ENCODE assay signal across 8 cellular contexts in the genomic region with DNA sequence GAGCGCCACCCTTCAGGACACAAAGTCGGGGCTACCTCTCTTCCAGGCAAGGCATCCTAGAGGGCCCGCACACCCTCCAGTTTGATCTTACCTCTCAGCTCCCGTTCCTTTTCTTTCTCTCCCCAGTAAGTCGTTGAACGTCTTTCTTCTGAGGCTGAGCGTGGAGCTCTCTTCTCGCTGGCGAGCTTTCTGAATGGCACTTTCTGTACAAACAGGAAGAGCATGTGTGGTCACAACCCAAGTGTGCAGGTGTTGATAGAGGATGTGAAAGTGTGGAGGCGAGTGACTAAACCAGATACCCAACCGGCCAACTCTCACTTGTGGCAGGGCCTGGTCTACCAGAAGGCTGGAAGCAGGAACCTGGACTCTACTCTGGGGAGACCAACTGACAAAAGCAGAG. TPM values are rescaled to one million over a fixed set of nuclear protein-coding genes. Genes with fewer than 3 reads are reported as not detected.
DNase-seq lines count a peak whose midpoint lies in the region; ATAC-seq lines count a peak whose summit lies in the region.

A gene with protein sequence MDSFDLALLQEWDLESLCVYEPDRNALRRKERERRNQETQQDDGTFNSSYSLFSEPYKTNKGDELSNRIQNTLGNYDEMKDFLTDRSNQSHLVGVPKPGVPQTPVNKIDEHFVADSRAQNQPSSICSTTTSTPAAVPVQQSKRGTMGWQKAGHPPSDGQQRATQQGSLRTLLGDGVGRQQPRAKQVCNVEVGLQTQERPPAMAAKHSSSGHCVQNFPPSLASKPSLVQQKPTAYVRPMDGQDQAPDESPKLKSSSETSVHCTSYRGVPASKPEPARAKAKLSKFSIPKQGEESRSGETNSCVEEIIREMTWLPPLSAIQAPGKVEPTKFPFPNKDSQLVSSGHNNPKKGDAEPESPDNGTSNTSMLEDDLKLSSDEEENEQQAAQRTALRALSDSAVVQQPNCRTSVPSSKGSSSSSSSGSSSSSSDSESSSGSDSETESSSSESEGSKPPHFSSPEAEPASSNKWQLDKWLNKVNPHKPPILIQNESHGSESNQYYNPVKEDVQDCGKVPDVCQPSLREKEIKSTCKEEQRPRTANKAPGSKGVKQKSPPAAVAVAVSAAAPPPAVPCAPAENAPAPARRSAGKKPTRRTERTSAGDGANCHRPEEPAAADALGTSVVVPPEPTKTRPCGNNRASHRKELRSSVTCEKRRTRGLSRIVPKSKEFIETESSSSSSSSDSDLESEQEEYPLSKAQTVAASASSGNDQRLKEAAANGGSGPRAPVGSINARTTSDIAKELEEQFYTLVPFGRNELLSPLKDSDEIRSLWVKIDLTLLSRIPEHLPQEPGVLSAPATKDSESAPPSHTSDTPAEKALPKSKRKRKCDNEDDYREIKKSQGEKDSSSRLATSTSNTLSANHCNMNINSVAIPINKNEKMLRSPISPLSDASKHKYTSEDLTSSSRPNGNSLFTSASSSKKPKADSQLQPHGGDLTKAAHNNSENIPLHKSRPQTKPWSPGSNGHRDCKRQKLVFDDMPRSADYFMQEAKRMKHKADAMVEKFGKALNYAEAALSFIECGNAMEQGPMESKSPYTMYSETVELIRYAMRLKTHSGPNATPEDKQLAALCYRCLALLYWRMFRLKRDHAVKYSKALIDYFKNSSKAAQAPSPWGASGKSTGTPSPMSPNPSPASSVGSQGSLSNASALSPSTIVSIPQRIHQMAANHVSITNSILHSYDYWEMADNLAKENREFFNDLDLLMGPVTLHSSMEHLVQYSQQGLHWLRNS (N-terminal part only) (minus strand): TSS at position 198 of the 400 bp plus-strand sequence. CDS start 38,136 bp downstream, outside the sequence.

- intact Hi-C loops in left colon (cut with DNase I, micrococcal nuclease) = no loop called here

- DNase-seq in GM19240 (ENCODE audit: insufficient read length, low spot score) (peak; percentile 64), left colon (peak; percentile 28 to 34), ureter (ENCODE audit: low spot score) (no peak), kidney glomerular epithelial cell (lab: John Stamatoyannopoulos, UW) (no peak), DMS153 (lab: John Stamatoyannopoulos, UW) (no peak), NCI-H510A (lab: John Stamatoyannopoulos, UW) (no peak)
- DNase-seq in activated CD4-positive, alpha-beta T cell treated with anti-CD3 and anti-CD28 coated beads for 4 hours = peak; percentile 8 to 25

- ATAC-seq in HG03108 (IDR thresholded peaks at IDR 0.05; ENCODE audit: unreplicated experiment) (peak; percentile 98), left colon (no peak)

RNA-seq across cellular contexts. Expression of the gene that starts here (rescaled TPM):
- total RNA-seq in left colon (10 to 100 TPM in 1 of 2 donors, 1 to 10 TPM in 1; 4.7 to 10.6 TPM), ureter (25.6 TPM)

Comparison
In these comparisons a context has a peak if more than half of its experiments do, and no peak if none do; other contexts are left out.
1. DNase-seq: peak in GM19240 (single experiment), activated CD4-positive, alpha-beta T cell treated with anti-CD3 and anti-CD28 coated beads for 4 hours (2 of 2) and left colon (2 of 2); none in ureter (single experiment), kidney glomerular epithelial cell (single experiment), DMS153 (single experiment) and NCI-H510A (single experiment).